ENCODE assay signal across 8 cellular contexts in the genomic region with DNA sequence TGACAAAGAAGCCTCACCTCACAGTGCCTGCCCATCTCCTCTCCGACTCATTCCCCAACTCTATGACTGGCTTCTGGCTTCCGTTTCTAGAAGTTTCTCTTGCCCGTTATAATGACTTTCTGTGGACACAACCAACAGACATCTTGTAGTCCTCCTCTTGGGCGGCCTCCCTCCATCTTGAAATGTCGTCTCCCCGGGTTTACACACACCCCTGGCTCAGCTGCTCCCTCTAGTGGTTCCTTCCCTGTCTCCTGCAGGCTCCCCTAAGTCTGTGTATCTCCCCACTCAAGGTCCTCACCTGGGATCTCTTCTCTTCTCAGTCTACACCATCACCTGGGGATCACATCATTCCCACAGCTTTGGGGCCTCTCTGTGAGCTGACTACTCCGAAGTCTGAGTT.
A peak's percentile ranks its signal among the peaks of the same experiment; 100 is the strongest.
DNase-seq lines count a peak whose midpoint lies in the region; ATAC-seq, FAIRE-seq and TF ChIP-seq lines count a peak whose summit lies in the region.

No MANE protein-coding gene starts in this region.

- TF ChIP-seq CTCF in SK-N-SH (IDR thresholded peaks at IDR 0.05) (peak; percentile 45), LNCAP (IDR thresholded peaks at IDR 0.05) (peak; percentile 48), body of pancreas (IDR thresholded peaks at IDR 0.05) (peak in 5 of 7 experiments; percentile 25 to 39 (median 33)), retinal pigment epithelial cell (conservative IDR thresholded peaks at IDR 0.05; ENCODE audit: low read depth, low read length) (peak; percentile 53), esophagus muscularis mucosa (IDR thresholded peaks at IDR 0.05) (no peak)

- H3K27me3 ChIP-seq in SK-N-SH (ENCODE audit: insufficient read depth) = no peaks in the 10 kb centered on the region
- no peaks in the 10 kb centered on the region for H3K27me3 ChIP-seq in body of pancreas
- no peaks in the 10 kb centered on the region for H3K27me3 ChIP-seq in esophagus muscularis mucosa

- H3F3A ChIP-seq in SK-N-SH (replicated peaks; ENCODE audit: insufficient read depth) = no peaks in the 10 kb centered on the region

- DNase-seq in SK-N-SH = peak; percentile 19
- peak; percentile 38 for DNase-seq in H54 (ENCODE audit: insufficient read length, low spot score)
- DNase-seq in body of pancreas = peak in 3 of 4 donors; percentile 7 to 49 (median 40)
- DNase-seq in retinal pigment epithelial cell (ENCODE audit: low read depth) = no peak
- DNase-seq in esophagus muscularis mucosa (ENCODE audit: extremely low spot score) = no peak
- no peak for DNase-seq in NCI-H2227 (lab: John Stamatoyannopoulos, UW; ENCODE audit: unreplicated experiment)

- H3K27ac ChIP-seq in SK-N-SH (ENCODE audit: low read depth in 2 of 2, low read length in 1 of 2) (no peak overlapping the region), body of pancreas (no peak overlapping the region), esophagus muscularis mucosa (replicated peaks in 1 of 4) (no peak overlapping the region)

- H3K4me2 ChIP-seq in SK-N-SH = no peak overlapping the region

- TF ChIP-seq EP300 in SK-N-SH (IDR thresholded peaks at IDR 0.05; ENCODE audit: borderline replicate concordance in 1 of 2, low read depth in 1 of 2, low read length in 1 of 2) (no peak), esophagus muscularis mucosa (IDR thresholded peaks at IDR 0.05) (no peak)

- CTCF ChIA-PET in SK-N-SH (lab: Yijun Ruan, JAX) = interaction anchor here (0.8 to 1.4 kb wide), 3 partner anchors 21 to 58 kb away, joined by 3 to 5 read pairs (median 3); no protein-coding TSS in a partner anchor

- no peaks in the 10 kb centered on the region; a peak in 1 of 4 replicates for H3K4me1 ChIP-seq in SK-N-SH (ENCODE audit: control insufficient read depth in 1 of 2, insufficient read depth in 2 of 2, low read depth in 1 of 2, low read length in 1 of 2)
- H3K4me1 ChIP-seq in body of pancreas = no peaks in the 10 kb centered on the region
- H3K4me1 ChIP-seq in esophagus muscularis mucosa = no peaks in the 10 kb centered on the region

- H3K9me3 ChIP-seq in SK-N-SH (no peaks in the 10 kb centered on the region), body of pancreas (no peaks in the 10 kb centered on the region), esophagus muscularis mucosa (no peaks in the 10 kb centered on the region)

- POLR2A ChIA-PET in SK-N-SH (lab: Yijun Ruan, JAX) = no interaction called here

- no peak overlapping the region for H3K9ac ChIP-seq in SK-N-SH

- no peaks in the 10 kb centered on the region for H3K36me3 ChIP-seq in SK-N-SH (replicated peaks in 1 of 2; ENCODE audit: control insufficient read depth in 1 of 2, insufficient read depth in 2 of 2, low read length in 1 of 2)
- no peaks in the 10 kb centered on the region for H3K36me3 ChIP-seq in body of pancreas (replicated peaks in 1 of 2; ENCODE audit: insufficient read depth in 1 of 2, low read depth in 2 of 2)
- H3K36me3 ChIP-seq in esophagus muscularis mucosa = no peaks in the 10 kb centered on the region

- ATAC-seq in SK-N-SH treated with all-trans-retinoic acid at 6 μM for 48 hours (no peak), body of pancreas (no peak)

- no peak overlapping the region for H3K4me3 ChIP-seq in SK-N-SH (ENCODE audit: low read depth in 2 of 2, low read length in 1 of 2)
- H3K4me3 ChIP-seq in body of pancreas = no peak overlapping the region
- no peak overlapping the region for H3K4me3 ChIP-seq in retinal pigment epithelial cell (ENCODE audit: low read length)
- H3K4me3 ChIP-seq in esophagus muscularis mucosa = no peak overlapping the region

- no peaks in the 10 kb centered on the region for H4K20me1 ChIP-seq in SK-N-SH (ENCODE audit: insufficient read depth)

- TF ChIP-seq RAD21 in SK-N-SH (IDR thresholded peaks at IDR 0.05; ENCODE audit: low read length) = no peak; the same call in 1 of the 2 replicates

- no peaks in the 10 kb centered on the region for H3K79me2 ChIP-seq in SK-N-SH (ENCODE audit: insufficient read depth)

- FAIRE-seq in H54 (lab: Jason Lieb, UNC) = peak; percentile 11

- no peak overlapping the region for H2AFZ ChIP-seq in SK-N-SH (ENCODE audit: low read depth)

- intact Hi-C loops in body of pancreas (cut with DNase I) = no loop called here
- intact Hi-C loops in esophagus muscularis mucosa (cut with DNase I) = no loop called here

- no peaks in the 10 kb centered on the region for H3K9me2 ChIP-seq in SK-N-SH

- 85% methylated on average over 7 of the region's 7 CpGs for WGBS in SK-N-SH (ENCODE audit: low lambda C conversion rate)
- WGBS in body of pancreas, 2 donors = 86 to 90% methylated on average over 7 of the region's 7 CpGs
- WGBS in esophagus muscularis mucosa = 96% methylated on average over 7 of the region's 7 CpGs

- TF ChIP-seq POLR2A in H54 (IDR thresholded peaks at IDR 0.05; ENCODE audit: low read depth, low read length) (no peak), body of pancreas (IDR thresholded peaks at IDR 0.05) (no peak), esophagus muscularis mucosa (IDR thresholded peaks at IDR 0.05; ENCODE audit: low read depth) (no peak)

TF ChIP-seq in SK-N-SH, 30 proteins besides CTCF, POLR2A, EP300 and RAD21:
- TF ChIP-seq TCF12 (IDR thresholded peaks at IDR 0.05) (no peak), SMC3 (IDR thresholded peaks at IDR 0.05; ENCODE audit: low read depth, low read length) (peak; percentile 15; the same call in 1 of the 2 replicates)

TF ChIP-seq in SK-N-SH treated with all-trans-retinoic acid at 6 μM for 48 hours, 23 proteins besides CTCF, POLR2A, EP300 and RAD21 (continues in another document):
- TF ChIP-seq, protein P1, sequence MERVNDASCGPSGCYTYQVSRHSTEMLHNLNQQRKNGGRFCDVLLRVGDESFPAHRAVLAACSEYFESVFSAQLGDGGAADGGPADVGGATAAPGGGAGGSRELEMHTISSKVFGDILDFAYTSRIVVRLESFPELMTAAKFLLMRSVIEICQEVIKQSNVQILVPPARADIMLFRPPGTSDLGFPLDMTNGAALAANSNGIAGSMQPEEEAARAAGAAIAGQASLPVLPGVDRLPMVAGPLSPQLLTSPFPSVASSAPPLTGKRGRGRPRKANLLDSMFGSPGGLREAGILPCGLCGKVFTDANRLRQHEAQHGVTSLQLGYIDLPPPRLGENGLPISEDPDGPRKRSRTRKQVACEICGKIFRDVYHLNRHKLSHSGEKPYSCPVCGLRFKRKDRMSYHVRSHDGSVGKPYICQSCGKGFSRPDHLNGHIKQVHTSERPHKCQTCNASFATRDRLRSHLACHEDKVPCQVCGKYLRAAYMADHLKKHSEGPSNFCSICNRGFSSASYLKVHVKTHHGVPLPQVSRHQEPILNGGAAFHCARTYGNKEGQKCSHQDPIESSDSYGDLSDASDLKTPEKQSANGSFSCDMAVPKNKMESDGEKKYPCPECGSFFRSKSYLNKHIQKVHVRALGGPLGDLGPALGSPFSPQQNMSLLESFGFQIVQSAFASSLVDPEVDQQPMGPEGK (CRISPR knock-in tag; IDR thresholded peaks at IDR 0.05; ENCODE audit: borderline replicate concordance) = no peak
- no peak for TF ChIP-seq PPARA (CRISPR knock-in tag; IDR thresholded peaks at IDR 0.05; ENCODE audit: borderline replicate concordance)
- no peak for TF ChIP-seq TOX (CRISPR knock-in tag; IDR thresholded peaks at IDR 0.05; ENCODE audit: borderline replicate concordance)
- TF ChIP-seq ARNTL (CRISPR knock-in tag; IDR thresholded peaks at IDR 0.05; ENCODE audit: borderline replicate concordance, low read depth) = no peak
- TF ChIP-seq, protein P2, sequence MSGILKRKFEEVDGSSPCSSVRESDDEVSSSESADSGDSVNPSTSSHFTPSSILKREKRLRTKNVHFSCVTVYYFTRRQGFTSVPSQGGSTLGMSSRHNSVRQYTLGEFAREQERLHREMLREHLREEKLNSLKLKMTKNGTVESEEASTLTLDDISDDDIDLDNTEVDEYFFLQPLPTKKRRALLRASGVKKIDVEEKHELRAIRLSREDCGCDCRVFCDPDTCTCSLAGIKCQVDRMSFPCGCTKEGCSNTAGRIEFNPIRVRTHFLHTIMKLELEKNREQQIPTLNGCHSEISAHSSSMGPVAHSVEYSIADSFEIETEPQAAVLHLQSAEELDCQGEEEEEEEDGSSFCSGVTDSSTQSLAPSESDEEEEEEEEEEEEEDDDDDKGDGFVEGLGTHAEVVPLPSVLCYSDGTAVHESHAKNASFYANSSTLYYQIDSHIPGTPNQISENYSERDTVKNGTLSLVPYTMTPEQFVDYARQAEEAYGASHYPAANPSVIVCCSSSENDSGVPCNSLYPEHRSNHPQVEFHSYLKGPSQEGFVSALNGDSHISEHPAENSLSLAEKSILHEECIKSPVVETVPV (CRISPR knock-in tag; IDR thresholded peaks at IDR 0.05) = no peak
- TF ChIP-seq BACH2 (CRISPR knock-in tag; IDR thresholded peaks at IDR 0.05; ENCODE audit: borderline replicate concordance) = no peak
- no peak for TF ChIP-seq SNAI2 (CRISPR knock-in tag; IDR thresholded peaks at IDR 0.05)
- no peak for TF ChIP-seq ESRRG (CRISPR knock-in tag; IDR thresholded peaks at IDR 0.05)
- no peak for TF ChIP-seq CSDC2 (CRISPR knock-in tag; IDR thresholded peaks at IDR 0.05)
- no peak for TF ChIP-seq TCF4 (CRISPR knock-in tag; IDR thresholded peaks at IDR 0.05; ENCODE audit: borderline replicate concordance)
- TF ChIP-seq ZNF8 (CRISPR knock-in tag; IDR thresholded peaks at IDR 0.05) = no peak
- TF ChIP-seq, protein P3, sequence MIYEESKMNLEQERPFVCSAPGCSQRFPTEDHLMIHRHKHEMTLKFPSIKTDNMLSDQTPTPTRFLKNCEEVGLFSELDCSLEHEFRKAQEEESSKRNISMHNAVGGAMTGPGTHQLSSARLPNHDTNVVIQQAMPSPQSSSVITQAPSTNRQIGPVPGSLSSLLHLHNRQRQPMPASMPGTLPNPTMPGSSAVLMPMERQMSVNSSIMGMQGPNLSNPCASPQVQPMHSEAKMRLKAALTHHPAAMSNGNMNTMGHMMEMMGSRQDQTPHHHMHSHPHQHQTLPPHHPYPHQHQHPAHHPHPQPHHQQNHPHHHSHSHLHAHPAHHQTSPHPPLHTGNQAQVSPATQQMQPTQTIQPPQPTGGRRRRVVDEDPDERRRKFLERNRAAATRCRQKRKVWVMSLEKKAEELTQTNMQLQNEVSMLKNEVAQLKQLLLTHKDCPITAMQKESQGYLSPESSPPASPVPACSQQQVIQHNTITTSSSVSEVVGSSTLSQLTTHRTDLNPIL (CRISPR knock-in tag; IDR thresholded peaks at IDR 0.05; ENCODE audit: low read depth) = no peak
- TF ChIP-seq ZNF70 (CRISPR knock-in tag; IDR thresholded peaks at IDR 0.05) = no peak
- TF ChIP-seq ISL1 (CRISPR knock-in tag; IDR thresholded peaks at IDR 0.05) = no peak
- no peak for TF ChIP-seq ZFP3 (CRISPR knock-in tag; IDR thresholded peaks at IDR 0.05)
- no peak for TF ChIP-seq RARB (CRISPR knock-in tag; IDR thresholded peaks at IDR 0.05)
- TF ChIP-seq GLIS3 (CRISPR knock-in tag; IDR thresholded peaks at IDR 0.05) = no peak
- no peak for TF ChIP-seq OSR1 (CRISPR knock-in tag; IDR thresholded peaks at IDR 0.05)

Comparison
In these comparisons a context has a peak if more than half of its experiments do, and no peak if none do; other contexts are left out.
1. DNase-seq: peak in SK-N-SH (single experiment), H54 (single experiment) and body of pancreas (3 of 4); none in retinal pigment epithelial cell (single experiment), esophagus muscularis mucosa (single experiment) and NCI-H2227 (single experiment).
2. CTCF ChIP-seq: peak in SK-N-SH (single experiment), LNCAP (single experiment), body of pancreas (5 of 7) and retinal pigment epithelial cell (single experiment); none in esophagus muscularis mucosa (0 of 3).